In the genomic region with DNA sequence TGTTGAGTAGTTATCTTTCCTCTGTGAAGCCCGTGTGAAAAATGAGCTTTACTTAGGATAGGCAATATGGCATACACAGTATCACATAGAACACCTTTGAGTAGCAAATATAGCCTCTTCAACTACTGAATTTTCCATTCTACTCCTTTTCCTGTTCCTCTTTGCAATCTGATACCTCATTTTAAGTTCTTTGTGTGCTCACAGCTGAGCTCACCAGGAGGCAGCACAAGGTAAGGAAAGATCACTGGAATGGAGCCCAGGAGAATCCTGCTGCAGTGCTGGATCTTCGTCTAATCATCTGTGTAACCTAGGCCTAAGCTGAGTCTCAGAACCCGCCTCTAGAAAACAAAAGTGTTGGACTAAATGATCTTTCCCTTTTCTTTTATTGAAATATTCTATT, we compare ENCODE assay signal across 9 cellular contexts.
DNase-seq lines count a peak whose midpoint lies in the region; ATAC-seq and TF ChIP-seq lines count a peak whose summit lies in the region.
"Had no signal": no experiment of that assay in that cellular context is flagged by ENCODE, and none has a peak within 500 bp of the region (broad histone marks: within the 10 kb centered on the region; RNA-seq: fewer than 3 reads in every experiment).

No MANE protein-coding gene starts in this region.

- no peaks in the 10 kb centered on the region for H4K20me1 ChIP-seq in hepatocyte (ENCODE audit: insufficient read depth, poor library complexity, severe bottlenecking)

- H3K27me3 Mint-ChIP-seq in T-helper 17 cell, result no peaks in the 10 kb centered on the region

- H3K9me2 ChIP-seq in hepatocyte (replicated peaks; ENCODE audit: insufficient read depth), result no peaks in the 10 kb centered on the region

- H3K4me1 Mint-ChIP-seq in T-helper 17 cell, result no peaks in the 10 kb centered on the region

- no peak overlapping the region for H3K4me3 Mint-ChIP-seq in T-helper 17 cell

- H3K36me3 Mint-ChIP-seq in T-helper 17 cell (ENCODE audit: low read depth), result no peaks in the 10 kb centered on the region

- H2AFZ ChIP-seq in hepatocyte, result no peak overlapping the region

- ATAC-seq in body of pancreas (no peak), T-helper 17 cell (no peak), Right ventricle myocardium inferior (no peak)

- no peaks in the 10 kb centered on the region for H3K79me2 ChIP-seq in hepatocyte

- no peak for TF ChIP-seq POLR2A in body of pancreas (IDR thresholded peaks at IDR 0.05)

- H3K4me3 ChIP-seq in hepatocyte, result no peak overlapping the region
- no peak overlapping the region for H3K4me3 ChIP-seq in body of pancreas
- H3K4me3 ChIP-seq: tibial nerve had no signal

- no peak overlapping the region for H3K4me2 ChIP-seq in hepatocyte

- H3K4me1 ChIP-seq in hepatocyte (ENCODE audit: insufficient read depth), result no peaks in the 10 kb centered on the region
- no peaks in the 10 kb centered on the region for H3K4me1 ChIP-seq in body of pancreas
- H3K4me1 ChIP-seq: tibial nerve had no signal

- TF ChIP-seq CTCF in hepatocyte (IDR thresholded peaks at IDR 0.05; ENCODE audit: poor library complexity) (peak; percentile 26), body of pancreas (IDR thresholded peaks at IDR 0.05) (no peak)

- no peaks in the 10 kb centered on the region for H3K36me3 ChIP-seq in hepatocyte (replicated peaks; ENCODE audit: insufficient read depth, low read depth)
- H3K36me3 ChIP-seq in body of pancreas (replicated peaks in 1 of 2; ENCODE audit: insufficient read depth in 1 of 2, low read depth in 2 of 2), result no peaks in the 10 kb centered on the region
- H3K36me3 ChIP-seq: tibial nerve had no signal

- H3K27ac ChIP-seq in hepatocyte, result no peak overlapping the region
- no peak overlapping the region for H3K27ac ChIP-seq in body of pancreas
- H3K27ac ChIP-seq: tibial nerve had no signal

- 40% methylated on average over 3 of the region's 3 CpGs for WGBS in hepatocyte (ENCODE audit: low lambda C conversion rate, missing lambda C conversion rate)
- 52 to 55% methylated on average over 3 of the region's 3 CpGs for WGBS in body of pancreas, 2 donors

- DNase-seq in COLO668 (lab: John Stamatoyannopoulos, UW; ENCODE audit: unreplicated experiment) (peak; percentile 23), MV-4-11 (lab: John Stamatoyannopoulos, UW) (peak; percentile 45), SHP77 (lab: John Stamatoyannopoulos, UW) (peak; percentile 19 to 33), hepatocyte (ENCODE audit: low spot score) (peak; percentile 30), body of pancreas (no peak), mesenteric fat pad (ENCODE audit: low spot score) (no peak), T-helper 17 cell (no peak), Right ventricle myocardium inferior (ENCODE audit: missing footprints) (no peak)

- H3K27me3 ChIP-seq in hepatocyte, result no peaks in the 10 kb centered on the region
- no peaks in the 10 kb centered on the region for H3K27me3 ChIP-seq in body of pancreas
- H3K27me3 ChIP-seq: tibial nerve had no signal

- H3K27ac Mint-ChIP-seq in T-helper 17 cell, result no peak overlapping the region

- intact Hi-C loops in body of pancreas (cut with DNase I), result no loop called here
- intact Hi-C loops in Right ventricle myocardium inferior (cut with DNase I), result no loop called here

- no peaks in the 10 kb centered on the region for H3K9me3 ChIP-seq in hepatocyte (ENCODE audit: low read depth)
- no peaks in the 10 kb centered on the region for H3K9me3 ChIP-seq in body of pancreas
- H3K9me3 ChIP-seq in T-helper 17 cell (ENCODE audit: control insufficient read depth, low read length, poor library complexity, severe bottlenecking), result no peaks in the 10 kb centered on the region
- H3K9me3 ChIP-seq: tibial nerve had no signal

Comparison
In these comparisons a context has a peak if more than half of its experiments do, and no peak if none do; other contexts are left out.
1. DNase-seq: peak in COLO668 (single experiment), MV-4-11 (single experiment), SHP77 (2 of 2) and hepatocyte (single experiment); none in body of pancreas (0 of 4), mesenteric fat pad (single experiment), T-helper 17 cell (0 of 3) and Right ventricle myocardium inferior (single experiment).